ENCODE assay signal across 14 cellular contexts in the genomic region with DNA sequence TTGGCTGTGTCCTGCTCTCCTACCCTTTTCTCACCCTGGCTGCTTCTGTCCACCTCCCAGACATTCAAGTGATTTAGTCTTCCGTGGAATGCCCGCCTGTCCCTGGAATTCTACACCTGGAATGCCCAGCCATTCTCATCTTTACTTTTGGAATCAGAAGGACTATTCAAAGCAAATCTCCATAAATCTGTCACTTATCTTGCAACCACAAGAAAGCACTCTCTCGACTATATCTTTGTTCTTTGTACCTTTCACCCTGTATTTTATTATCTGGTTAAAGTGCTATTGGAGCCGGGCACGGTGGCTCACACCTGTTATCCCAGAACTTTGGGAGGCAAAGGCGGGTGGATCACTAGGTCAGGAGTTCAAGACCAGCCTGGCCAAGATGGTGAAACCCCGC.
"Had no signal": no experiment of that assay in that cellular context is flagged by ENCODE, and none has a peak within 500 bp of the region (broad histone marks: within the 10 kb centered on the region; RNA-seq: fewer than 3 reads in every experiment).

No MANE protein-coding gene starts in this region.

- H3K4me3 Mint-ChIP-seq: activated CD4-positive, alpha-beta memory T cell treated with anti-CD3 and anti-CD28 coated beads for 36 hours; activated T-cell treated with anti-CD3 and anti-CD28 coated beads, Interleukin-2, amount 50 U/mL, for 4 hours; immature natural killer cell; neural crest cell; stimulated activated effector memory CD8-positive, alpha-beta T cell treated with anti-CD3 and anti-CD28 coated beads, Interleukin-12 subunit alpha, Interleukin-12 subunit beta, amount 100 ng/mL, for 72 hours; T-helper 17 cell had no signal

- ATAC-seq: activated T-cell treated with anti-CD3 and anti-CD28 coated beads, Interleukin-2, amount 50 U/mL, for 4 hours; stimulated activated effector memory CD8-positive, alpha-beta T cell treated with anti-CD3 and anti-CD28 coated beads, Interleukin-12 subunit alpha, Interleukin-12 subunit beta, amount 100 ng/mL, for 72 hours; T-helper 17 cell had no signal

- H3K9me3 Mint-ChIP-seq: activated T-cell treated with anti-CD3 and anti-CD28 coated beads, Interleukin-2, amount 50 U/mL, for 4 hours; immature natural killer cell; stimulated activated effector memory CD8-positive, alpha-beta T cell treated with anti-CD3 and anti-CD28 coated beads, Interleukin-12 subunit alpha, Interleukin-12 subunit beta, amount 100 ng/mL, for 72 hours had no signal

- H3K27me3 Mint-ChIP-seq: activated CD4-positive, alpha-beta memory T cell treated with anti-CD3 and anti-CD28 coated beads for 36 hours; T-helper 17 cell had no signal

- H3K9me3 ChIP-seq: esophagus squamous epithelium, ovary, upper lobe of left lung had no signal

- H3K27me3 ChIP-seq: esophagus squamous epithelium, ovary, upper lobe of left lung had no signal

- H3K27ac ChIP-seq: esophagus squamous epithelium, ovary, upper lobe of left lung had no signal

- H3K36me3 Mint-ChIP-seq: activated CD4-positive, alpha-beta memory T cell treated with anti-CD3 and anti-CD28 coated beads for 36 hours; stimulated activated effector memory CD8-positive, alpha-beta T cell treated with anti-CD3 and anti-CD28 coated beads, Interleukin-12 subunit alpha, Interleukin-12 subunit beta, amount 100 ng/mL, for 72 hours had no signal

- H3K27ac Mint-ChIP-seq: activated CD4-positive, alpha-beta memory T cell treated with anti-CD3 and anti-CD28 coated beads for 36 hours; stimulated activated effector memory CD8-positive, alpha-beta T cell treated with anti-CD3 and anti-CD28 coated beads, Interleukin-12 subunit alpha, Interleukin-12 subunit beta, amount 100 ng/mL, for 72 hours; T-helper 17 cell had no signal

- DNase-seq: activated CD4-positive, alpha-beta memory T cell treated with anti-CD3 and anti-CD28 coated beads for 36 hours; activated CD4-positive, CD25-positive, alpha-beta regulatory T cell; activated gamma-delta T cell; activated T-cell treated with anti-CD3 and anti-CD28 coated beads, Interleukin-2, amount 50 U/mL, for 4 hours; aorta; esophagus squamous epithelium; foreskin fibroblast; immature natural killer cell; ovary; T-helper 17 cell; upper lobe of left lung had no signal

- H3K4me3 ChIP-seq: esophagus squamous epithelium, ovary, skin epidermis, upper lobe of left lung had no signal

- H3K36me3 ChIP-seq: esophagus squamous epithelium, ovary, upper lobe of left lung had no signal
